Comparison of ENCODE assay signal across 9 cellular contexts in genomic region chr11:414333-414857, GRCh38. TPM values are rescaled to one million over a fixed set of nuclear protein-coding genes. Genes with fewer than 3 reads are reported as not detected.
DNase-seq lines count a peak whose midpoint lies in the region; ATAC-seq, FAIRE-seq and TF ChIP-seq lines count a peak whose summit lies in the region.
"Had no signal": no experiment of that assay in that cellular context is flagged by ENCODE, and none has a peak within 500 bp of the region (broad histone marks: within the 10 kb centered on the region; RNA-seq: fewer than 3 reads in every experiment).

No MANE protein-coding gene starts in this region.

- no peaks in the 10 kb centered on the region for H3K9me3 Mint-ChIP-seq in activated CD4-positive, alpha-beta T cell treated with anti-CD3 and anti-CD28 coated beads, Interleukin-2, amount 10 ng/mL, durations not matched to agents 24 days and 14 days
- no peaks in the 10 kb centered on the region for H3K9me3 Mint-ChIP-seq in activated naive CD8-positive, alpha-beta T cell treated with anti-CD3 and anti-CD28 coated beads, Interleukin-2, amount 10 ng/mL, durations not matched to agents 7 days and 5 days
- H3K9me3 Mint-ChIP-seq: GM23338 had no signal

- no TSS peak for BruUV-seq in HepG2 (replicated peaks; lab: Mats Ljungman, UMichigan)

- intact Hi-C loops in activated CD4-positive, alpha-beta T cell treated with anti-CD3 and anti-CD28 coated beads, Interleukin-2, amount 10 ng/mL, durations not matched to agents 24 days and 14 days (cut with micrococcal nuclease): no loop called here
- intact Hi-C loops in HepG2 (cut with micrococcal nuclease; ENCODE audit: unreplicated experiment): no loop called here

- no peak for DNase-seq in activated CD4-positive, alpha-beta T cell treated with anti-CD3 and anti-CD28 coated beads, Interleukin-2, amount 10 ng/mL, durations not matched to agents 24 days and 14 days
- DNase-seq in activated CD4-positive, alpha-beta T cell treated with anti-CD3 and anti-CD28 coated beads for 48 hours: no peak
- DNase-seq in activated naive CD8-positive, alpha-beta T cell treated with anti-CD3 and anti-CD28 coated beads, Interleukin-2, amount 10 ng/mL, durations not matched to agents 7 days and 5 days: no peak
- DNase-seq in HepG2 (ENCODE audit: low spot score) (no peak), suprapubic skin (ENCODE audit: low spot score in 2 of 2) (no peak), activated gamma-delta T cell (lab: John Stamatoyannopoulos, UW) (no peak), DMS114 treated with DMSO at 0.1 percent for 48 hours (lab: John Stamatoyannopoulos, UW; ENCODE audit: unreplicated experiment) (no peak), NCI-H146 (lab: John Stamatoyannopoulos, UW) (no peak)

- in situ Hi-C loops in HepG2 (cut with HindIII; ENCODE audit: extremely low pct_ligation_motif_present, low pct_unique_long_range_greater_than_20kb): no loop called here

- H3K9ac ChIP-seq in HepG2 (ENCODE audit: insufficient read depth, low read depth, low read length): no peak overlapping the region

- peak overlapping the region; percentile 67 for H3K4me2 ChIP-seq in HepG2 (ENCODE audit: low read depth, low read length)

- TF ChIP-seq POLR2A in HepG2 (IDR thresholded peaks at IDR 0.05; ENCODE audit: insufficient read depth in 1 of 2, low read depth in 2 of 2, low read length in 2 of 2): no peak
- no peak for TF ChIP-seq POLR2A in suprapubic skin (IDR thresholded peaks at IDR 0.05)

- CTCF ChIA-PET in HepG2 (lab: Yijun Ruan, JAX; ENCODE audit: low intra/inter-chr PET ratio, low total read pairs): no interaction called here

- H3K36me3 ChIP-seq in HepG2 (replicated peaks in 1 of 2; ENCODE audit: control insufficient read depth in 1 of 2, insufficient read depth in 2 of 2, low read length in 2 of 2) (no peaks in the 10 kb centered on the region), suprapubic skin (no peaks in the 10 kb centered on the region)

- H4K20me1 ChIP-seq in HepG2 (ENCODE audit: insufficient read depth, low read length): no peaks in the 10 kb centered on the region

- peaks cover 51% of the 10 kb centered on the region for H3K4me1 ChIP-seq in HepG2 (ENCODE audit: insufficient read depth, low read length)
- H3K4me1 ChIP-seq in suprapubic skin: peaks cover 33% of the 10 kb centered on the region

- H3K27ac Mint-ChIP-seq in activated CD4-positive, alpha-beta T cell treated with anti-CD3 and anti-CD28 coated beads, Interleukin-2, amount 10 ng/mL, durations not matched to agents 24 days and 14 days: peak overlapping the region; percentile 93
- H3K27ac Mint-ChIP-seq in activated naive CD8-positive, alpha-beta T cell treated with anti-CD3 and anti-CD28 coated beads, Interleukin-2, amount 10 ng/mL, durations not matched to agents 7 days and 5 days: peak overlapping the region; percentile 86
- H3K27ac Mint-ChIP-seq: GM23338 had no signal

- TF ChIP-seq CTCF in HepG2 (CRISPR knock-in tag; IDR thresholded peaks at IDR 0.05): no peak
- no peak for TF ChIP-seq CTCF in suprapubic skin (IDR thresholded peaks at IDR 0.05)

- H3K36me3 Mint-ChIP-seq in activated CD4-positive, alpha-beta T cell treated with anti-CD3 and anti-CD28 coated beads, Interleukin-2, amount 10 ng/mL, durations not matched to agents 24 days and 14 days (ENCODE audit: low read depth): peaks cover 2% of the 10 kb centered on the region
- H3K36me3 Mint-ChIP-seq in activated naive CD8-positive, alpha-beta T cell treated with anti-CD3 and anti-CD28 coated beads, Interleukin-2, amount 10 ng/mL, durations not matched to agents 7 days and 5 days: peaks cover 6% of the 10 kb centered on the region

- POLR2A ChIA-PET in activated naive CD8-positive, alpha-beta T cell treated with anti-CD3 and anti-CD28 coated beads, Interleukin-2, amount 10 ng/mL, durations not matched to agents 7 days and 5 days (lab: Charles Lee): interaction anchor here (0.7 to 6.0 kb wide), 16 partner anchors 8 to 207 kb away, joined by 3 to 118 read pairs (median 4); partner anchors contain the start of genes ANO9, BET1L, IFITM2 and PHRF1
- POLR2A ChIA-PET in HepG2 (lab: Yijun Ruan, JAX): interaction anchor here (0.7 to 2.8 kb wide), 5 partner anchors 27 to 179 kb away, joined by 3 to 8 read pairs (median 7); partner anchors contain the start of genes ANO9 and RNH1

- H3K4me3 ChIP-seq in HepG2 (replicated peaks in 1 of 3; ENCODE audit: insufficient read depth in 1 of 3, low read depth in 2 of 3, low read length in 3 of 3): peak overlapping the region in 2 of 3 experiments; percentile 42 to 67; a peak in 4 of 6 replicates
- peak overlapping the region; percentile 67 for H3K4me3 ChIP-seq in suprapubic skin
- H3K4me3 ChIP-seq: GM23338 had no signal

- no peak for TF ChIP-seq RAD21 in HepG2 (CRISPR knock-in tag; IDR thresholded peaks at IDR 0.05)

- peak; percentile 24 for ATAC-seq in activated naive CD8-positive, alpha-beta T cell treated with anti-CD3 and anti-CD28 coated beads, Interleukin-2, amount 10 ng/mL, durations not matched to agents 7 days and 5 days (ENCODE audit: low read depth)
- ATAC-seq in HepG2: peak; percentile 7
- ATAC-seq: GM23338 had no signal

- H3K9me3 ChIP-seq in HepG2 (ENCODE audit: low read length) (no peaks in the 10 kb centered on the region), suprapubic skin (no peaks in the 10 kb centered on the region)

- H3K27me3 ChIP-seq in HepG2 (ENCODE audit: control insufficient read depth in 1 of 2, insufficient read depth in 2 of 2, low read length in 2 of 2) (peaks cover 2 to 10% of the 10 kb centered on the region in 2 experiments; a peak in 1 of 5 replicates), suprapubic skin (peaks cover 26% of the 10 kb centered on the region)

- H2AFZ ChIP-seq in HepG2 (ENCODE audit: low read length): no peak overlapping the region
- H2AFZ ChIP-seq: GM23338 had no signal

- H3K4me3 Mint-ChIP-seq in activated CD4-positive, alpha-beta T cell treated with anti-CD3 and anti-CD28 coated beads, Interleukin-2, amount 10 ng/mL, durations not matched to agents 24 days and 14 days: peak overlapping the region; percentile 90
- H3K4me3 Mint-ChIP-seq in activated naive CD8-positive, alpha-beta T cell treated with anti-CD3 and anti-CD28 coated beads, Interleukin-2, amount 10 ng/mL, durations not matched to agents 7 days and 5 days: peak overlapping the region; percentile 97

- WGBS in HepG2 (ENCODE audit: low lambda C conversion rate): 10% methylated on average over 9 of the region's 9 CpGs
- 51% methylated on average over 6 of the region's 9 CpGs for WGBS in suprapubic skin

- H3K27me3 Mint-ChIP-seq in activated CD4-positive, alpha-beta T cell treated with anti-CD3 and anti-CD28 coated beads, Interleukin-2, amount 10 ng/mL, durations not matched to agents 24 days and 14 days: no peaks in the 10 kb centered on the region
- H3K27me3 Mint-ChIP-seq in activated naive CD8-positive, alpha-beta T cell treated with anti-CD3 and anti-CD28 coated beads, Interleukin-2, amount 10 ng/mL, durations not matched to agents 7 days and 5 days: no peaks in the 10 kb centered on the region

- H3K27ac ChIP-seq in HepG2 (ENCODE audit: extremely low read length, insufficient read depth, low read length) (no peak overlapping the region), suprapubic skin (no peak overlapping the region)

- TF ChIP-seq EP300 in HepG2 (IDR thresholded peaks at IDR 0.05; ENCODE audit: low read depth in 2 of 2, low read length in 2 of 2) (no peak), HepG2 (CRISPR knock-in tag; IDR thresholded peaks at IDR 0.05; ENCODE audit: borderline replicate concordance) (no peak), suprapubic skin (IDR thresholded peaks at IDR 0.05) (no peak)

- H3K79me2 ChIP-seq in HepG2 (ENCODE audit: insufficient read depth, low read length): no peaks in the 10 kb centered on the region

- peaks cover 30% of the 10 kb centered on the region for H3K4me1 Mint-ChIP-seq in activated CD4-positive, alpha-beta T cell treated with anti-CD3 and anti-CD28 coated beads, Interleukin-2, amount 10 ng/mL, durations not matched to agents 24 days and 14 days
- H3K4me1 Mint-ChIP-seq in activated naive CD8-positive, alpha-beta T cell treated with anti-CD3 and anti-CD28 coated beads, Interleukin-2, amount 10 ng/mL, durations not matched to agents 7 days and 5 days: peaks cover 15% of the 10 kb centered on the region

- no peak for FAIRE-seq in HepG2 (lab: Jason Lieb, UNC)

RNA-seq across cellular contexts. Expression of gene SIGIRR, which starts 0.4 kb away (rescaled TPM):
- total RNA-seq in activated CD4-positive, alpha-beta T cell treated with anti-CD3 and anti-CD28 coated beads, Interleukin-2, amount 10 ng/mL, durations not matched to agents 24 days and 14 days: 40.7 and 42.7 TPM in 2 replicates
- 100 to 1,000 TPM; 273 to 276 TPM for total RNA-seq in activated naive CD8-positive, alpha-beta T cell treated with anti-CD3 and anti-CD28 coated beads, Interleukin-2, amount 10 ng/mL, durations not matched to agents 7 days and 5 days
- 0.80 and 2.1 TPM in 2 replicates for total RNA-seq in HepG2 (2016; rRNA removed; fragmentation: Illumina TruSeq; extraction: Trizol)
- 1.7 and 1.8 TPM in 2 replicates for total RNA-seq in HepG2 (2016; cell fraction: cytosol; rRNA removed; fragmentation: Illumina TruSeq; extraction: Trizol; ENCODE audit: low read depth)
- total RNA-seq in HepG2 (2016; cell fraction: insoluble cytoplasmic fraction; rRNA removed; fragmentation: Illumina TruSeq; extraction: Trizol): 1.4 and 2.0 TPM in 2 replicates
- 2.1 and 2.2 TPM in 2 replicates for total RNA-seq in HepG2 (2016; cell fraction: membrane; rRNA removed; fragmentation: Illumina TruSeq; extraction: Trizol)
- 1.8 and 1.9 TPM in 2 replicates for total RNA-seq in HepG2 (2016; cell fraction: nucleus; rRNA removed; fragmentation: Illumina TruSeq; extraction: Trizol)
- 1.2 and 2.1 TPM in 2 replicates for polyA plus RNA-seq in HepG2 (2011; rRNA removed)
- polyA plus RNA-seq in HepG2 (2011; cell fraction: cytosol; rRNA removed): 1.1 and 2.0 TPM in 2 replicates
- polyA plus RNA-seq in HepG2 (2011; cell fraction: nucleus; rRNA removed): 4.9 and 10.2 TPM in 2 replicates
- polyA plus RNA-seq in HepG2 (2012): 1.6 and 2.0 TPM in 2 replicates
- 1.6 and 2.7 TPM in 2 replicates for polyA plus RNA-seq in HepG2 (2016; cell fraction: cytosol; fragmentation: Illumina TruSeq; extraction: Trizol; ENCODE audit: low read depth)
- polyA plus RNA-seq in HepG2 (2016; cell fraction: insoluble cytoplasmic fraction; fragmentation: Illumina TruSeq; extraction: Trizol; ENCODE audit: low read depth): 1.0 and 2.1 TPM in 2 replicates
- 2.8 and 4.3 TPM in 2 replicates for polyA plus RNA-seq in HepG2 (2016; cell fraction: membrane; fragmentation: Illumina TruSeq; extraction: Trizol; ENCODE audit: low read depth)
- polyA plus RNA-seq in HepG2 (2016; cell fraction: nucleus; fragmentation: Illumina TruSeq; extraction: Trizol; ENCODE audit: insufficient read depth, low read depth): 5.7 and 7.3 TPM in 2 replicates
- polyA minus RNA-seq in HepG2 (2011; rRNA and poly(A)+ RNA removed; ENCODE audit: low replicate concordance): 2.3 and 4.3 TPM in 2 replicates
- 1.5 and 1.8 TPM in 2 replicates for polyA minus RNA-seq in HepG2 (2011; cell fraction: cytosol; rRNA and poly(A)+ RNA removed)
- not detected in 2 replicates for polyA minus RNA-seq in HepG2 (2011; cell fraction: nucleus; rRNA and poly(A)+ RNA removed)
- total RNA-seq in suprapubic skin: 10 to 100 TPM; 14.2 to 26.0 (median 16.5) TPM

RNA-seq across cellular contexts. Expression of gene PKP3, which starts 20.4 kb away (rescaled TPM):
- not detected in 2 replicates for total RNA-seq in activated CD4-positive, alpha-beta T cell treated with anti-CD3 and anti-CD28 coated beads, Interleukin-2, amount 10 ng/mL, durations not matched to agents 24 days and 14 days
- under 1 TPM; 0.30 to 0.45 TPM for total RNA-seq in activated naive CD8-positive, alpha-beta T cell treated with anti-CD3 and anti-CD28 coated beads, Interleukin-2, amount 10 ng/mL, durations not matched to agents 7 days and 5 days
- total RNA-seq in HepG2 (2016; rRNA removed; fragmentation: Illumina TruSeq; extraction: Trizol) (21.1 and 28.7 TPM in 2 replicates), suprapubic skin (100 to 1,000 TPM; 318 to 486 (median 428) TPM)
- total RNA-seq in HepG2 (2016; cell fraction: cytosol; rRNA removed; fragmentation: Illumina TruSeq; extraction: Trizol; ENCODE audit: low read depth): 5.8 and 6.9 TPM in 2 replicates
- total RNA-seq in HepG2 (2016; cell fraction: insoluble cytoplasmic fraction; rRNA removed; fragmentation: Illumina TruSeq; extraction: Trizol): 17.5 and 29.7 TPM in 2 replicates
- total RNA-seq in HepG2 (2016; cell fraction: membrane; rRNA removed; fragmentation: Illumina TruSeq; extraction: Trizol): 13.9 and 14.9 TPM in 2 replicates
- 14.5 and 19.8 TPM in 2 replicates for total RNA-seq in HepG2 (2016; cell fraction: nucleus; rRNA removed; fragmentation: Illumina TruSeq; extraction: Trizol)
- polyA plus RNA-seq in HepG2 (2011; rRNA removed): 18.0 and 25.1 TPM in 2 replicates
- polyA plus RNA-seq in HepG2 (2011; cell fraction: cytosol; rRNA removed): 13.8 and 24.2 TPM in 2 replicates
- 59.8 and 70.5 TPM in 2 replicates for polyA plus RNA-seq in HepG2 (2011; cell fraction: nucleus; rRNA removed)
- polyA plus RNA-seq in HepG2 (2012): 12.9 and 13.0 TPM in 2 replicates
- 4.6 and 4.9 TPM in 2 replicates for polyA plus RNA-seq in HepG2 (2016; cell fraction: cytosol; fragmentation: Illumina TruSeq; extraction: Trizol; ENCODE audit: low read depth)
- 22.3 and 24.1 TPM in 2 replicates for polyA plus RNA-seq in HepG2 (2016; cell fraction: insoluble cytoplasmic fraction; fragmentation: Illumina TruSeq; extraction: Trizol; ENCODE audit: low read depth)
- polyA plus RNA-seq in HepG2 (2016; cell fraction: membrane; fragmentation: Illumina TruSeq; extraction: Trizol; ENCODE audit: low read depth): 7.9 and 9.3 TPM in 2 replicates
- 38.2 and 40.1 TPM in 2 replicates for polyA plus RNA-seq in HepG2 (2016; cell fraction: nucleus; fragmentation: Illumina TruSeq; extraction: Trizol; ENCODE audit: insufficient read depth, low read depth)
- polyA minus RNA-seq in HepG2 (2011; rRNA and poly(A)+ RNA removed; ENCODE audit: low replicate concordance): 30.4 and 42.3 TPM in 2 replicates
- polyA minus RNA-seq in HepG2 (2011; cell fraction: cytosol; rRNA and poly(A)+ RNA removed): 24.6 and 25.2 TPM in 2 replicates
- 9.9 and 14.7 TPM in 2 replicates for polyA minus RNA-seq in HepG2 (2011; cell fraction: nucleus; rRNA and poly(A)+ RNA removed)

RNA-seq across cellular contexts. Expression of gene ANO9, which starts 27.4 kb away (rescaled TPM):
- total RNA-seq in activated CD4-positive, alpha-beta T cell treated with anti-CD3 and anti-CD28 coated beads, Interleukin-2, amount 10 ng/mL, durations not matched to agents 24 days and 14 days: 35.4 and 36.9 TPM in 2 replicates
- total RNA-seq in activated naive CD8-positive, alpha-beta T cell treated with anti-CD3 and anti-CD28 coated beads, Interleukin-2, amount 10 ng/mL, durations not matched to agents 7 days and 5 days: 100 to 1,000 TPM; 115 to 122 TPM
- 1.5 and 8.9 TPM in 2 replicates for total RNA-seq in HepG2 (2016; rRNA removed; fragmentation: Illumina TruSeq; extraction: Trizol)
- total RNA-seq in HepG2 (2016; cell fraction: cytosol; rRNA removed; fragmentation: Illumina TruSeq; extraction: Trizol; ENCODE audit: low read depth): 1.8 and 2.3 TPM in 2 replicates
- 1.2 and 9.2 TPM in 2 replicates for total RNA-seq in HepG2 (2016; cell fraction: insoluble cytoplasmic fraction; rRNA removed; fragmentation: Illumina TruSeq; extraction: Trizol)
- total RNA-seq in HepG2 (2016; cell fraction: membrane; rRNA removed; fragmentation: Illumina TruSeq; extraction: Trizol): 1.7 and 2.0 TPM in 2 replicates
- total RNA-seq in HepG2 (2016; cell fraction: nucleus; rRNA removed; fragmentation: Illumina TruSeq; extraction: Trizol): 14.4 and 16.4 TPM in 2 replicates
- polyA plus RNA-seq in HepG2 (2011; rRNA removed): 14.3 and 19.9 TPM in 2 replicates
- polyA plus RNA-seq in HepG2 (2011; cell fraction: cytosol; rRNA removed): 2.2 and 2.9 TPM in 2 replicates
- polyA plus RNA-seq in HepG2 (2011; cell fraction: nucleus; rRNA removed): 267 and 279 TPM in 2 replicates
- polyA plus RNA-seq in HepG2 (2012): 18.3 and 18.6 TPM in 2 replicates
- polyA plus RNA-seq in HepG2 (2016; cell fraction: cytosol; fragmentation: Illumina TruSeq; extraction: Trizol; ENCODE audit: low read depth): 0.44 and 0.54 TPM in 2 replicates
- polyA plus RNA-seq in HepG2 (2016; cell fraction: insoluble cytoplasmic fraction; fragmentation: Illumina TruSeq; extraction: Trizol; ENCODE audit: low read depth): 1.5 and 1.9 TPM in 2 replicates
- polyA plus RNA-seq in HepG2 (2016; cell fraction: membrane; fragmentation: Illumina TruSeq; extraction: Trizol; ENCODE audit: low read depth): 0.82 and 1.0 TPM in 2 replicates
- polyA plus RNA-seq in HepG2 (2016; cell fraction: nucleus; fragmentation: Illumina TruSeq; extraction: Trizol; ENCODE audit: insufficient read depth, low read depth): 71.0 and 80.1 TPM in 2 replicates
- 0.23 and 6.4 TPM in 2 replicates for polyA minus RNA-seq in HepG2 (2011; rRNA and poly(A)+ RNA removed; ENCODE audit: low replicate concordance)
- polyA minus RNA-seq in HepG2 (2011; cell fraction: cytosol; rRNA and poly(A)+ RNA removed): 0.97 and 2.5 TPM in 2 replicates
- 14.8 and 15.1 TPM in 2 replicates for polyA minus RNA-seq in HepG2 (2011; cell fraction: nucleus; rRNA and poly(A)+ RNA removed)
- 100 to 1,000 TPM in 2 of 4 donors, 10 to 100 TPM in 2; 76.8 to 166 (median 103) TPM for total RNA-seq in suprapubic skin

RNA-seq across cellular contexts. Expression of gene PTDSS2, which starts 35.7 kb away (rescaled TPM):
- total RNA-seq in activated CD4-positive, alpha-beta T cell treated with anti-CD3 and anti-CD28 coated beads, Interleukin-2, amount 10 ng/mL, durations not matched to agents 24 days and 14 days: 31.0 and 31.8 TPM in 2 replicates
- total RNA-seq in activated naive CD8-positive, alpha-beta T cell treated with anti-CD3 and anti-CD28 coated beads, Interleukin-2, amount 10 ng/mL, durations not matched to agents 7 days and 5 days: 10 to 100 TPM; 27.6 to 27.8 TPM
- 11.3 and 21.7 TPM in 2 replicates for total RNA-seq in HepG2 (2016; rRNA removed; fragmentation: Illumina TruSeq; extraction: Trizol)
- total RNA-seq in HepG2 (2016; cell fraction: cytosol; rRNA removed; fragmentation: Illumina TruSeq; extraction: Trizol; ENCODE audit: low read depth): 5.6 and 7.0 TPM in 2 replicates
- total RNA-seq in HepG2 (2016; cell fraction: insoluble cytoplasmic fraction; rRNA removed; fragmentation: Illumina TruSeq; extraction: Trizol): 8.4 and 25.4 TPM in 2 replicates
- 10.9 and 11.3 TPM in 2 replicates for total RNA-seq in HepG2 (2016; cell fraction: membrane; rRNA removed; fragmentation: Illumina TruSeq; extraction: Trizol)
- 23.2 and 23.3 TPM in 2 replicates for total RNA-seq in HepG2 (2016; cell fraction: nucleus; rRNA removed; fragmentation: Illumina TruSeq; extraction: Trizol)
- 26.4 and 37.6 TPM in 2 replicates for polyA plus RNA-seq in HepG2 (2011; rRNA removed)
- polyA plus RNA-seq in HepG2 (2011; cell fraction: cytosol; rRNA removed): 28.3 and 34.4 TPM in 2 replicates
- polyA plus RNA-seq in HepG2 (2011; cell fraction: nucleus; rRNA removed): 151 and 168 TPM in 2 replicates
- 19.9 and 35.5 TPM in 2 replicates for polyA plus RNA-seq in HepG2 (2012)
- 5.4 and 6.0 TPM in 2 replicates for polyA plus RNA-seq in HepG2 (2016; cell fraction: cytosol; fragmentation: Illumina TruSeq; extraction: Trizol; ENCODE audit: low read depth)
- 11.4 and 12.9 TPM in 2 replicates for polyA plus RNA-seq in HepG2 (2016; cell fraction: insoluble cytoplasmic fraction; fragmentation: Illumina TruSeq; extraction: Trizol; ENCODE audit: low read depth)
- polyA plus RNA-seq in HepG2 (2016; cell fraction: membrane; fragmentation: Illumina TruSeq; extraction: Trizol; ENCODE audit: low read depth): 9.5 and 10.3 TPM in 2 replicates
- 59.3 and 60.5 TPM in 2 replicates for polyA plus RNA-seq in HepG2 (2016; cell fraction: nucleus; fragmentation: Illumina TruSeq; extraction: Trizol; ENCODE audit: insufficient read depth, low read depth)
- 43.0 and 66.5 TPM in 2 replicates for polyA minus RNA-seq in HepG2 (2011; rRNA and poly(A)+ RNA removed; ENCODE audit: low replicate concordance)
- 20.3 and 23.7 TPM in 2 replicates for polyA minus RNA-seq in HepG2 (2011; cell fraction: cytosol; rRNA and poly(A)+ RNA removed)
- polyA minus RNA-seq in HepG2 (2011; cell fraction: nucleus; rRNA and poly(A)+ RNA removed): 28.6 and 30.4 TPM in 2 replicates
- total RNA-seq in suprapubic skin: 10 to 100 TPM; 22.3 to 31.0 (median 25.3) TPM

RNA-seq across cellular contexts. Expression of gene B4GALNT4, which starts 45.1 kb away (rescaled TPM):
- total RNA-seq in activated CD4-positive, alpha-beta T cell treated with anti-CD3 and anti-CD28 coated beads, Interleukin-2, amount 10 ng/mL, durations not matched to agents 24 days and 14 days: 3.9 and 4.1 TPM in 2 replicates
- 1 to 10 TPM; 1.1 TPM for total RNA-seq in activated naive CD8-positive, alpha-beta T cell treated with anti-CD3 and anti-CD28 coated beads, Interleukin-2, amount 10 ng/mL, durations not matched to agents 7 days and 5 days
- total RNA-seq in HepG2 (2016; rRNA removed; fragmentation: Illumina TruSeq; extraction: Trizol): 24.8 and 50.1 TPM in 2 replicates
- total RNA-seq in HepG2 (2016; cell fraction: cytosol; rRNA removed; fragmentation: Illumina TruSeq; extraction: Trizol; ENCODE audit: low read depth): 13.7 and 15.2 TPM in 2 replicates
- total RNA-seq in HepG2 (2016; cell fraction: insoluble cytoplasmic fraction; rRNA removed; fragmentation: Illumina TruSeq; extraction: Trizol): 20.5 and 56.5 TPM in 2 replicates
- total RNA-seq in HepG2 (2016; cell fraction: membrane; rRNA removed; fragmentation: Illumina TruSeq; extraction: Trizol): 36.4 and 42.9 TPM in 2 replicates
- 47.2 and 48.9 TPM in 2 replicates for total RNA-seq in HepG2 (2016; cell fraction: nucleus; rRNA removed; fragmentation: Illumina TruSeq; extraction: Trizol)
- 30.5 and 34.4 TPM in 2 replicates for polyA plus RNA-seq in HepG2 (2011; rRNA removed)
- 18.4 and 40.1 TPM in 2 replicates for polyA plus RNA-seq in HepG2 (2011; cell fraction: cytosol; rRNA removed)
- polyA plus RNA-seq in HepG2 (2011; cell fraction: nucleus; rRNA removed): 268 and 442 TPM in 2 replicates
- 19.2 and 34.3 TPM in 2 replicates for polyA plus RNA-seq in HepG2 (2012)
- 11.8 and 14.2 TPM in 2 replicates for polyA plus RNA-seq in HepG2 (2016; cell fraction: cytosol; fragmentation: Illumina TruSeq; extraction: Trizol; ENCODE audit: low read depth)
- polyA plus RNA-seq in HepG2 (2016; cell fraction: insoluble cytoplasmic fraction; fragmentation: Illumina TruSeq; extraction: Trizol; ENCODE audit: low read depth): 26.0 and 28.4 TPM in 2 replicates
- 26.2 and 30.9 TPM in 2 replicates for polyA plus RNA-seq in HepG2 (2016; cell fraction: membrane; fragmentation: Illumina TruSeq; extraction: Trizol; ENCODE audit: low read depth)
- polyA plus RNA-seq in HepG2 (2016; cell fraction: nucleus; fragmentation: Illumina TruSeq; extraction: Trizol; ENCODE audit: insufficient read depth, low read depth): 152 and 159 TPM in 2 replicates
- 0.07 and 19.7 TPM in 2 replicates for polyA minus RNA-seq in HepG2 (2011; rRNA and poly(A)+ RNA removed; ENCODE audit: low replicate concordance)
- polyA minus RNA-seq in HepG2 (2011; cell fraction: cytosol; rRNA and poly(A)+ RNA removed): 10.4 and 11.1 TPM in 2 replicates
- polyA minus RNA-seq in HepG2 (2011; cell fraction: nucleus; rRNA and poly(A)+ RNA removed): 16.9 and 22.4 TPM in 2 replicates
- 1 to 10 TPM; 1.2 to 3.0 (median 1.6) TPM for total RNA-seq in suprapubic skin
